In the genomic region with DNA sequence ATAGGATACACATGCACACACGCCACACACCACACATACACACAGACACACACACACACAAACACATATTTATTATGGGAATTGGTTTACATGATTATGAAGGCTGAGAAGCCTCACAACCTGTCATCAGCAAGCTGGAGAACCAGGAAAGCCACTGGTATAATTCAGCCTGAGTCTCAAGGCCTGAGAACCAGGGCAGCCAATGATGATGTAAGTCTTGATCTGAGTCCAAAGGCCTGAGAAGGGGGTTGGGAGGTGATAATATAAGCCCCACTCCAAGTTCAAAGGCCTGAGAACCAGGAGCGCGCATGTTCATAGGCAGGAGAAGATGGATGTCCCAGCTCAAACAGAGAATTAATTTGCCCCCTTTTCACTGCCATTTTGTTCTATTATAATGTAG, we compare ENCODE assay signal across 38 cellular contexts. TPM values are rescaled to one million over a fixed set of nuclear protein-coding genes. Genes with fewer than 3 reads are reported as not detected.
"Had no signal": no experiment of that assay in that cellular context is flagged by ENCODE, and none has a peak within 500 bp of the region (broad histone marks: within the 10 kb centered on the region; RNA-seq: fewer than 3 reads in every experiment).

No MANE protein-coding gene starts in this region.

- DNase-seq: Karpas-422, Kasumi-1, MG63, MM.1S, MV-4-11, NCI-H1048, NCI-H1092, NCI-H1092 treated with DMSO at 0.1 percent for 48 hours, NCI-H1105, NCI-H1105 treated with DMSO at 0.1 percent for 48 hours, NCI-H1417, NCI-H1417 treated with DMSO at 0.1 percent for 48 hours, NCI-H1436, NCI-H1436 treated with DMSO at 0.1 percent for 48 hours, NCI-H146, NCI-H1694, NCI-H1694 treated with DMSO at 0.1 percent for 48 hours, NCI-H187, NCI-H187 treated with DMSO at 0.1 percent for 48 hours, NCI-H1930, NCI-H2081, NCI-H2081 treated with DMSO at 0.1 percent for 48 hours, NCI-H2107, NCI-H2171, NCI-H2171 treated with DMSO at 0.1 percent for 48 hours, NCI-H2227 treated with DMSO at 0.1 percent for 48 hours, NCI-H226, NCI-H345, NCI-H446, NCI-H446 treated with DMSO at 0.1 percent for 48 hours, NCI-H510A, NCI-H510A treated with DMSO at 0.1 percent for 48 hours, NCI-H524, NCI-H524 treated with DMSO at 0.1 percent for 48 hours, NCI-H526 had no signal

- H3K9me3 ChIP-seq: MG63 had no signal

- H3K4me3 ChIP-seq: MG63 had no signal

- H3K36me3 ChIP-seq: MG63 had no signal

RNA-seq across cellular contexts. Expression of a gene that starts 18.7 kb away (rescaled TPM):
- total RNA-seq: LHCN-M2, MCF 10A, NCI-H460 had no signal
